1 cellular context compared by ENCODE assay signal in genomic region chr7:14714161-14714728, GRCh38.
A peak's percentile ranks its signal among the peaks of the same experiment; 100 is the strongest.
TF ChIP-seq lines count a peak whose summit lies in the region.

No MANE protein-coding gene starts in this region.

TF ChIP-seq in GM12878, 131 proteins besides CTCF, POLR2A, EP300 and RAD21 (continued from another document and continues in another):
- TF ChIP-seq POLR2AphosphoS2 (IDR thresholded peaks at IDR 0.05; ENCODE audit: low read depth, low read length) (no peak), ZNF592 (IDR thresholded peaks at IDR 0.05) (no peak), SRF (IDR thresholded peaks at IDR 0.05; ENCODE audit: low read depth in 2 of 2, low read length in 2 of 2) (no peak), GATAD2B (conservative IDR thresholded peaks at IDR 0.05; ENCODE audit: low read depth) (peak; percentile 73; the same call in 1 of the 2 replicates), SMAD5 (IDR thresholded peaks at IDR 0.05; ENCODE audit: low read depth) (no peak), E2F4 (IDR thresholded peaks at IDR 0.05; ENCODE audit: low read depth, low read length) (no peak), NFYA (IDR thresholded peaks at IDR 0.05; ENCODE audit: borderline replicate concordance, low read depth, low read length) (no peak), IKZF2 (IDR thresholded peaks at IDR 0.05) (peak; percentile 79 to 91), CHD4 (IDR thresholded peaks at IDR 0.05) (no peak), ATF2 (IDR thresholded peaks at IDR 0.05; ENCODE audit: low read length) (peak; percentile 32; the same call in 1 of the 2 replicates), BMI1 (IDR thresholded peaks at IDR 0.05; ENCODE audit: borderline replicate concordance) (peak; percentile 80; the same call in 1 of the 2 replicates), TARDBP (IDR thresholded peaks at IDR 0.05; ENCODE audit: borderline replicate concordance) (no peak), JUNB (IDR thresholded peaks at IDR 0.05) (peak; percentile 66), RUNX3 (IDR thresholded peaks at IDR 0.05; ENCODE audit: low read length) (0 out of 2 replicates have a peak, but pooled peaks have one; percentile 40), MLLT1 (IDR thresholded peaks at IDR 0.05) (no peak), RAD51 (IDR thresholded peaks at IDR 0.05) (no peak), PAX5 (IDR thresholded peaks at IDR 0.05; ENCODE audit: borderline replicate concordance, low read depth, low read length) (peak; percentile 69; the same call in 1 of the 2 replicates), ZBTB33 (IDR thresholded peaks at IDR 0.05) (no peak), MYC (IDR thresholded peaks at IDR 0.05; ENCODE audit: insufficient read depth, insufficient read length, insufficient replicate concordance, low read length, severe bottlenecking) (no peak), BRCA1 (IDR thresholded peaks at IDR 0.05; ENCODE audit: low read depth, low read length) (no peak), RFX5 (IDR thresholded peaks at IDR 0.05; ENCODE audit: low read depth, low read length) (no peak), E2F8 (IDR thresholded peaks at IDR 0.05; ENCODE audit: low read depth, partially characterized antibody) (no peak), RB1 (IDR thresholded peaks at IDR 0.05; ENCODE audit: borderline replicate concordance) (no peak), E4F1 (IDR thresholded peaks at IDR 0.05; ENCODE audit: borderline replicate concordance, partially characterized antibody) (no peak), NR2C1 (IDR thresholded peaks at IDR 0.05) (peak; percentile 74), PRDM15 (CRISPR knock-in tag; IDR thresholded peaks at IDR 0.05) (no peak), MEF2B (IDR thresholded peaks at IDR 0.05; ENCODE audit: partially characterized antibody, poor library complexity, severe bottlenecking) (peak; percentile 36), FOXK2 (IDR thresholded peaks at IDR 0.05) (no peak), EED (IDR thresholded peaks at IDR 0.05; ENCODE audit: low read depth) (no peak), NFXL1 (IDR thresholded peaks at IDR 0.05; ENCODE audit: borderline replicate concordance) (no peak), RELA (IDR thresholded peaks at IDR 0.05; ENCODE audit: borderline replicate concordance, partially characterized antibody) (peak; percentile 84), SP1 (IDR thresholded peaks at IDR 0.05; ENCODE audit: low read depth, low read length) (no peak), JUND (IDR thresholded peaks at IDR 0.05; ENCODE audit: low read depth, low read length) (0 out of 2 replicates have a peak, but pooled peaks have one; percentile 25), MTA2 (IDR thresholded peaks at IDR 0.05; ENCODE audit: low read depth) (peak; percentile 99), ZNF622 (IDR thresholded peaks at IDR 0.05) (no peak), RBBP5 (conservative IDR thresholded peaks at IDR 0.05) (no peak), SPI1 (IDR thresholded peaks at IDR 0.05; ENCODE audit: borderline replicate concordance, insufficient read depth, low read depth, low read length) (no peak), HDAC6 (IDR thresholded peaks at IDR 0.05; ENCODE audit: unreplicated experiment) (no peak), NKRF (conservative IDR thresholded peaks at IDR 0.05) (no peak), CBX3 (IDR thresholded peaks at IDR 0.05; ENCODE audit: borderline replicate concordance, low read depth) (no peak)
